ENCODE assay signal across 8 cellular contexts in genomic region chr5:178120661-178121357, GRCh38. TPM values are rescaled to one million over a fixed set of nuclear protein-coding genes. Genes with fewer than 3 reads are reported as not detected.
DNase-seq lines count a peak whose midpoint lies in the region; ATAC-seq lines count a peak whose summit lies in the region.

No MANE protein-coding gene starts in this region.

- peak; percentile 92 for ATAC-seq in CD4-positive, CD25-positive, alpha-beta regulatory T cell (ENCODE audit: low read depth in 2 of 2)
- ATAC-seq in GM19328 (IDR thresholded peaks at IDR 0.05; ENCODE audit: unreplicated experiment) (peak; percentile 56), HG03432 (IDR thresholded peaks at IDR 0.05; ENCODE audit: unreplicated experiment) (peak; percentile 79)
- ATAC-seq in stimulated activated memory B cell treated with anti-CD40 and anti-IgM and Interleukin-4, amounts not matched to agents 10 μg/mL and 1 μg/mL and 100 μg/mL, for 72 hours: peak; percentile 78

- H3K9me3 ChIP-seq in CD4-positive, CD25-positive, alpha-beta regulatory T cell (ENCODE audit: control insufficient read depth in 2 of 2, low read length in 2 of 2): no peaks in the 10 kb centered on the region
- H3K9me3 ChIP-seq in muscle layer of colon (ENCODE audit: low read length): no peaks in the 10 kb centered on the region

- peaks cover 0 to 22% (median 11%) of the 10 kb centered on the region in 4 donors for H3K4me1 Mint-ChIP-seq in CD4-positive, CD25-positive, alpha-beta regulatory T cell
- H3K4me1 Mint-ChIP-seq in activated CD4-positive, alpha-beta T cell treated with anti-CD3 and anti-CD28 coated beads, Interleukin-2, amount 10 ng/mL, durations not matched to agents 24 days and 14 days: peaks cover 21% of the 10 kb centered on the region
- peaks cover 77% of the 10 kb centered on the region for H3K4me1 Mint-ChIP-seq in stimulated activated memory B cell treated with anti-CD40 and anti-IgM and Interleukin-4, amounts not matched to agents 10 μg/mL and 1 μg/mL and 100 μg/mL, for 72 hours

- H3K4me3 Mint-ChIP-seq in CD4-positive, CD25-positive, alpha-beta regulatory T cell: peak overlapping the region in 3 of 4 donors; percentile 11 to 82 (median 64)
- H3K4me3 Mint-ChIP-seq in activated CD4-positive, alpha-beta T cell treated with anti-CD3 and anti-CD28 coated beads, Interleukin-2, amount 10 ng/mL, durations not matched to agents 24 days and 14 days: peak overlapping the region; percentile 45
- H3K4me3 Mint-ChIP-seq in stimulated activated memory B cell treated with anti-CD40 and anti-IgM and Interleukin-4, amounts not matched to agents 10 μg/mL and 1 μg/mL and 100 μg/mL, for 72 hours: peak overlapping the region; percentile 64

- peaks cover 8% of the 10 kb centered on the region for H3K27me3 Mint-ChIP-seq in CD4-positive, CD25-positive, alpha-beta regulatory T cell
- peaks cover 6% of the 10 kb centered on the region for H3K27me3 Mint-ChIP-seq in activated CD4-positive, alpha-beta T cell treated with anti-CD3 and anti-CD28 coated beads, Interleukin-2, amount 10 ng/mL, durations not matched to agents 24 days and 14 days
- no peaks in the 10 kb centered on the region for H3K27me3 Mint-ChIP-seq in stimulated activated memory B cell treated with anti-CD40 and anti-IgM and Interleukin-4, amounts not matched to agents 10 μg/mL and 1 μg/mL and 100 μg/mL, for 72 hours

- intact Hi-C loops in activated CD4-positive, alpha-beta T cell treated with anti-CD3 and anti-CD28 coated beads, Interleukin-2, amount 10 ng/mL, durations not matched to agents 24 days and 14 days (cut with micrococcal nuclease): loop anchor here (1.0 kb wide), 1 partner anchor 10 kb away; the partner anchor contains the start of gene RMND5B

- H3K9ac ChIP-seq in muscle layer of colon (ENCODE audit: low read length): no peak overlapping the region

- no peaks in the 10 kb centered on the region for H3K27me3 ChIP-seq in CD4-positive, CD25-positive, alpha-beta regulatory T cell (ENCODE audit: control insufficient read depth, insufficient read depth, low read length)
- H3K27me3 ChIP-seq in muscle layer of colon (ENCODE audit: control insufficient read depth in 1 of 2, insufficient read depth in 2 of 2, low read length in 2 of 2): peaks cover 0 to 26% of the 10 kb centered on the region in 2 donors

- peak overlapping the region in 1 of 3 donors; percentile 66 for H3K27ac Mint-ChIP-seq in CD4-positive, CD25-positive, alpha-beta regulatory T cell
- H3K27ac Mint-ChIP-seq in activated CD4-positive, alpha-beta T cell treated with anti-CD3 and anti-CD28 coated beads, Interleukin-2, amount 10 ng/mL, durations not matched to agents 24 days and 14 days: no peak overlapping the region
- peak overlapping the region; percentile 73 for H3K27ac Mint-ChIP-seq in stimulated activated memory B cell treated with anti-CD40 and anti-IgM and Interleukin-4, amounts not matched to agents 10 μg/mL and 1 μg/mL and 100 μg/mL, for 72 hours

- H3K4me1 ChIP-seq in CD4-positive, CD25-positive, alpha-beta regulatory T cell (ENCODE audit: control insufficient read depth, insufficient read depth, low read length, poor library complexity, severe bottlenecking): peaks cover 32% of the 10 kb centered on the region
- peaks cover 21% of the 10 kb centered on the region for H3K4me1 ChIP-seq in muscle layer of colon (ENCODE audit: insufficient read depth, low read length)

- no peaks in the 10 kb centered on the region for H3K9me3 Mint-ChIP-seq in CD4-positive, CD25-positive, alpha-beta regulatory T cell
- no peaks in the 10 kb centered on the region for H3K9me3 Mint-ChIP-seq in activated CD4-positive, alpha-beta T cell treated with anti-CD3 and anti-CD28 coated beads, Interleukin-2, amount 10 ng/mL, durations not matched to agents 24 days and 14 days
- no peaks in the 10 kb centered on the region for H3K9me3 Mint-ChIP-seq in stimulated activated memory B cell treated with anti-CD40 and anti-IgM and Interleukin-4, amounts not matched to agents 10 μg/mL and 1 μg/mL and 100 μg/mL, for 72 hours

- peak; percentile 62 to 91 (median 82) for DNase-seq in CD4-positive, CD25-positive, alpha-beta regulatory T cell
- DNase-seq in NCI-H510A (lab: John Stamatoyannopoulos, UW) (peak; percentile 85), dermis microvascular lymphatic vessel endothelial cell (ENCODE audit: low read depth in 2 of 2) (peak; percentile 27 to 55)
- peak; percentile 94 for DNase-seq in activated CD4-positive, alpha-beta T cell treated with anti-CD3 and anti-CD28 coated beads, Interleukin-2, amount 10 ng/mL, durations not matched to agents 24 days and 14 days

- H3K27ac ChIP-seq in CD4-positive, CD25-positive, alpha-beta regulatory T cell (ENCODE audit: insufficient read depth, low read length, poor library complexity, severe bottlenecking): no peak overlapping the region
- no peak overlapping the region for H3K27ac ChIP-seq in muscle layer of colon (ENCODE audit: low read depth, low read length)

- H3K36me3 Mint-ChIP-seq in CD4-positive, CD25-positive, alpha-beta regulatory T cell: no peaks in the 10 kb centered on the region
- no peaks in the 10 kb centered on the region for H3K36me3 Mint-ChIP-seq in activated CD4-positive, alpha-beta T cell treated with anti-CD3 and anti-CD28 coated beads, Interleukin-2, amount 10 ng/mL, durations not matched to agents 24 days and 14 days (ENCODE audit: low read depth)
- H3K36me3 Mint-ChIP-seq in stimulated activated memory B cell treated with anti-CD40 and anti-IgM and Interleukin-4, amounts not matched to agents 10 μg/mL and 1 μg/mL and 100 μg/mL, for 72 hours: peaks cover 35% of the 10 kb centered on the region

- no peaks in the 10 kb centered on the region for H3K36me3 ChIP-seq in CD4-positive, CD25-positive, alpha-beta regulatory T cell (ENCODE audit: control insufficient read depth, insufficient read depth, low read length)
- no peaks in the 10 kb centered on the region for H3K36me3 ChIP-seq in muscle layer of colon (ENCODE audit: insufficient read depth, low read length)

- no peak overlapping the region for H3K4me3 ChIP-seq in CD4-positive, CD25-positive, alpha-beta regulatory T cell (ENCODE audit: low read depth, low read length)
- H3K4me3 ChIP-seq in muscle layer of colon (ENCODE audit: low read depth in 1 of 2, low read length in 2 of 2): peak overlapping the region; percentile 38 to 61

RNA-seq across cellular contexts. Expression of gene N4BP3, which starts 7.5 kb away (rescaled TPM):
- 2.5 TPM for total RNA-seq in CD4-positive, CD25-positive, alpha-beta regulatory T cell
- under 1 TPM; 0.07 to 0.41 (median 0.34) TPM for polyA plus RNA-seq in CD4-positive, CD25-positive, alpha-beta regulatory T cell
- total RNA-seq in activated CD4-positive, alpha-beta T cell treated with anti-CD3 and anti-CD28 coated beads, Interleukin-2, amount 10 ng/mL, durations not matched to agents 24 days and 14 days: 3.2 and 3.3 TPM in 2 replicates
- 22.2 and 24.7 TPM in 2 replicates for total RNA-seq in dermis microvascular lymphatic vessel endothelial cell

RNA-seq across cellular contexts. Expression of gene RMND5B, which starts 10.0 kb away (rescaled TPM):
- total RNA-seq in CD4-positive, CD25-positive, alpha-beta regulatory T cell: 22.0 TPM
- polyA plus RNA-seq in CD4-positive, CD25-positive, alpha-beta regulatory T cell: 10 to 100 TPM; 32.8 to 39.9 (median 35.7) TPM
- 29.3 and 29.5 TPM in 2 replicates for total RNA-seq in activated CD4-positive, alpha-beta T cell treated with anti-CD3 and anti-CD28 coated beads, Interleukin-2, amount 10 ng/mL, durations not matched to agents 24 days and 14 days
- 29.4 and 33.6 TPM in 2 replicates for total RNA-seq in dermis microvascular lymphatic vessel endothelial cell

RNA-seq across cellular contexts. Expression of gene NHP2, which starts 32.9 kb away (rescaled TPM):
- total RNA-seq in CD4-positive, CD25-positive, alpha-beta regulatory T cell: 43.7 TPM
- 100 to 1,000 TPM; 166 to 198 (median 170) TPM for polyA plus RNA-seq in CD4-positive, CD25-positive, alpha-beta regulatory T cell
- 267 and 273 TPM in 2 replicates for total RNA-seq in activated CD4-positive, alpha-beta T cell treated with anti-CD3 and anti-CD28 coated beads, Interleukin-2, amount 10 ng/mL, durations not matched to agents 24 days and 14 days
- total RNA-seq in dermis microvascular lymphatic vessel endothelial cell: 106 and 132 TPM in 2 replicates

Comparison
In these comparisons a context has a peak if more than half of its experiments do, and no peak if none do; other contexts are left out.
1. DNase-seq: peak in every context shown above with its lines; median percentile 94 in activated CD4-positive, alpha-beta T cell treated with anti-CD3 and anti-CD28 coated beads, Interleukin-2, amount 10 ng/mL, durations not matched to agents 24 days and 14 days; 85 in NCI-H510A; 82 in CD4-positive, CD25-positive, alpha-beta regulatory T cell; 41 in dermis microvascular lymphatic vessel endothelial cell.